In the genomic region with DNA sequence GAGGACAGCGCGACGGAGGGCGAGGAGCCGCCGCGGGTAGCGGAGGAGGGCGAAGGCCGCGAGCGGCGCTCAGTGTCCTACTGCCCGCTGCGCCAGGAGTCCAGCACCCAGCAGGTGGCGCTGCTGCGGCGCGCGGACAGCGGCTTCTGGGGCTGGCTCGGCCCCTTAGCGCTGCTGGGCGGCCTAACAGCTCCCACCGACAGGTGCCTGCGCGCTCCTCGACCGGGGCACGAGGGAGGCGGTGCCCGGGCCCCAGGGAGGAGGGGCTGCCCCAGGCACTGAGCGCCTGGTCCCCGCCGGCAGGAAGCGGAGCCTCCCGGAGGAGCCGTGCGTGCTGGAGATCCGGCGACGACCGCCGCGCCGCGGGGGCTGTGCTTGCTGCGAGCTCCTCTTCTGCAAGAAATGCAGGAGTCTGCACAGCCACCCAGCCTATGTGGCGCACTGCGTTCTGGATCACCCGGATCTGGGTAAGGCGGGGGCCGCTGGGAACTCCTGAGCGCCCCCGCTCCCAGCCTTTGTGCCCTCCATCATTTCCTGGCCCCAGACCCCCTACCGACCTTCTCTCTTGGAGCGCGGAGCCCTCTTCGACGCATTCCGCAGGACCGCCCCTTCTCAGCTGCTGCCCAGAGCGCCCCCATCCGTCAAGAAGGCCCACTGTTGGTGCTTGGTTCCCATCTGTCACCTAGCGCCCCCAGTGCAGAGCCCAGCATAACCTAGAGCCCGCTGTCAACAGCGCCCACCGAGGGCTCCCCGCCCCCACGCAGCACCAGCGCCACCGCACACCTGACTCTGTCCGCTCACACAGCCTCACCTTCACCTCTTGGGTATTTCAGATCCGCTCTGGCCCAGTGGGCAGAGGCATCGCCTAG, we compare ENCODE assay signal across 8 cellular contexts. TPM values are rescaled to one million over a fixed set of nuclear protein-coding genes. Genes with fewer than 3 reads are reported as not detected.
DNase-seq lines count a peak whose midpoint lies in the region; ATAC-seq, FAIRE-seq and TF ChIP-seq lines count a peak whose summit lies in the region.

No MANE protein-coding gene starts in this region.

- DNase-seq in NCI-H146 (lab: John Stamatoyannopoulos, UW) (peak; percentile 93), amygdala (lab: John Stamatoyannopoulos, UW) (peak in 53 of 56 donors; percentile 13 to 88 (median 66)), right atrium auricular region (ENCODE audit: low spot score) (peak; percentile 81), pulmonary artery endothelial cell (ENCODE audit: low read depth, low spot score) (peak; percentile 54), urothelium cell line (ENCODE audit: low spot score) (peak; percentile 96)

- H3K4me3 ChIP-seq in right atrium auricular region = peak overlapping the region; percentile 38 to 62

- H3K9me3 Mint-ChIP-seq in T-helper 1 cell treated with Interleukin-12 subunit alpha and Interleukin-12 subunit beta and Interleukin-4 antibody, amounts not matched to agents 30 μg/mL and 1 μg/mL, for 36 hours = no peaks in the 10 kb centered on the region

- TF ChIP-seq CTCF in GM12873 (IDR thresholded peaks at IDR 0.05; ENCODE audit: insufficient read depth, low read depth, low read length, missing control alignments) (peak; percentile 96), right atrium auricular region (IDR thresholded peaks at IDR 0.05) (peak; percentile 93 to 95)

- no peak overlapping the region for H3K27ac Mint-ChIP-seq in T-helper 1 cell treated with Interleukin-12 subunit alpha and Interleukin-12 subunit beta and Interleukin-4 antibody, amounts not matched to agents 30 μg/mL and 1 μg/mL, for 36 hours

- H3K27ac ChIP-seq in right atrium auricular region = peak overlapping the region in 1 of 2 donors; percentile 46

- H3K36me3 Mint-ChIP-seq in T-helper 1 cell treated with Interleukin-12 subunit alpha and Interleukin-12 subunit beta and Interleukin-4 antibody, amounts not matched to agents 30 μg/mL and 1 μg/mL, for 36 hours (ENCODE audit: low read depth) = no peaks in the 10 kb centered on the region

- ATAC-seq in HG02840 (IDR thresholded peaks at IDR 0.05; ENCODE audit: low FRiP score, unreplicated experiment) = peak; percentile 66

- no peaks in the 10 kb centered on the region for H3K27me3 ChIP-seq in right atrium auricular region

- no peak for FAIRE-seq in urothelium cell line (lab: Jason Lieb, UNC)

- no peaks in the 10 kb centered on the region for H3K36me3 ChIP-seq in right atrium auricular region

- peak overlapping the region; percentile 88 for H3K4me3 Mint-ChIP-seq in T-helper 1 cell treated with Interleukin-12 subunit alpha and Interleukin-12 subunit beta and Interleukin-4 antibody, amounts not matched to agents 30 μg/mL and 1 μg/mL, for 36 hours

- peaks cover 4% of the 10 kb centered on the region for H3K4me1 Mint-ChIP-seq in T-helper 1 cell treated with Interleukin-12 subunit alpha and Interleukin-12 subunit beta and Interleukin-4 antibody, amounts not matched to agents 30 μg/mL and 1 μg/mL, for 36 hours (ENCODE audit: low read depth)

- H3K27me3 Mint-ChIP-seq in T-helper 1 cell treated with Interleukin-12 subunit alpha and Interleukin-12 subunit beta and Interleukin-4 antibody, amounts not matched to agents 30 μg/mL and 1 μg/mL, for 36 hours (ENCODE audit: low read depth) = peaks cover 16% of the 10 kb centered on the region

- H3K9me3 ChIP-seq in right atrium auricular region = no peaks in the 10 kb centered on the region

- peaks cover 0 to 15% of the 10 kb centered on the region in 2 donors for H3K4me1 ChIP-seq in right atrium auricular region

RNA-seq across cellular contexts. Expression of a gene that starts 3.7 kb away (rescaled TPM):
- total RNA-seq in right atrium auricular region (not detected), pulmonary artery endothelial cell (not detected in 2 replicates)

RNA-seq across cellular contexts. Expression of a gene that starts 11.3 kb away (rescaled TPM):
- not detected for total RNA-seq in right atrium auricular region
- total RNA-seq in pulmonary artery endothelial cell = not detected in 2 replicates

RNA-seq across cellular contexts. Expression of a gene that starts 31.1 kb away (rescaled TPM):
- total RNA-seq in right atrium auricular region (10 to 100 TPM; 10.5 to 14.9 TPM), pulmonary artery endothelial cell (4.3 and 7.2 TPM in 2 replicates)

RNA-seq across cellular contexts. Expression of a gene that starts 32.9 kb away (rescaled TPM):
- total RNA-seq in right atrium auricular region = 10 to 100 TPM; 39.2 to 61.9 TPM
- total RNA-seq in pulmonary artery endothelial cell = 0.20 and 0.49 TPM in 2 replicates

RNA-seq across cellular contexts. Expression of a gene that starts 44.9 kb away (rescaled TPM):
- 10 to 100 TPM; 25.7 to 31.7 TPM for total RNA-seq in right atrium auricular region
- 97.9 and 135 TPM in 2 replicates for total RNA-seq in pulmonary artery endothelial cell
